ENCODE assay signal across 23 cellular contexts in genomic region chr3:43072361-43072760, GRCh38. TPM values are rescaled to one million over a fixed set of nuclear protein-coding genes. Genes with fewer than 3 reads are reported as not detected.
DNase-seq lines count a peak whose midpoint lies in the region; ATAC-seq and TF ChIP-seq lines count a peak whose summit lies in the region.
"Had no signal": no experiment of that assay in that cellular context is flagged by ENCODE, and none has a peak within 500 bp of the region (broad histone marks: within the 10 kb centered on the region; RNA-seq: fewer than 3 reads in every experiment).

No MANE protein-coding gene starts in this region.

- no peaks in the 10 kb centered on the region for H3K27me3 Mint-ChIP-seq in MCF 10A (ENCODE audit: insufficient read depth, unreplicated experiment)
- H3K27me3 Mint-ChIP-seq: CD4-positive, alpha-beta T cell had no signal

- H4K20me1 ChIP-seq in mammary epithelial cell (ENCODE audit: insufficient read depth, low read length) = no peaks in the 10 kb centered on the region
- H4K20me1 ChIP-seq: BLaER1 treated with 17β-estradiol and CSF1 and Interleukin-3, amounts not matched to agents 10 nM and 100 nM had no signal

- H3K36me3 Mint-ChIP-seq in MCF 10A (ENCODE audit: insufficient read depth, unreplicated experiment) = no peaks in the 10 kb centered on the region
- H3K36me3 Mint-ChIP-seq: CD14-positive monocyte had no signal

- no peak overlapping the region for H2AFZ ChIP-seq in mammary epithelial cell (ENCODE audit: low read depth, low read length)
- H2AFZ ChIP-seq: GM23248 had no signal

- in situ Hi-C loops in mammary epithelial cell (cut with MboI; ENCODE audit: low sequenced_read_pairs in 2 of 2) = no loop called here

- H3K4me1 ChIP-seq in mammary epithelial cell (ENCODE audit: insufficient read depth, low read length) = no peaks in the 10 kb centered on the region
- H3K4me1 ChIP-seq: A549; BE2C; BLaER1 treated with 17β-estradiol and CSF1 and Interleukin-3, amounts not matched to agents 10 nM and 100 nM had no signal

- H3K4me3 ChIP-seq in mammary epithelial cell (replicated peaks in 1 of 3; ENCODE audit: insufficient read depth in 1 of 3, low read depth in 2 of 3, low read length in 3 of 3) = no peak overlapping the region
- H3K4me3 ChIP-seq: A549; BLaER1 treated with 17β-estradiol and CSF1 and Interleukin-3, amounts not matched to agents 10 nM and 100 nM; GM12878; GM23248 had no signal

- no peak overlapping the region for H3K4me2 ChIP-seq in mammary epithelial cell (ENCODE audit: insufficient read depth, low read depth, low read length)
- H3K4me2 ChIP-seq: A549; BLaER1 treated with 17β-estradiol and CSF1 and Interleukin-3, amounts not matched to agents 10 nM and 100 nM had no signal

- WGBS in mammary epithelial cell (ENCODE audit: low coverage, missing lambda C conversion rate) = 86% methylated on average over 3 of the region's 4 CpGs

- dilution Hi-C loops in mammary epithelial cell (cut with HindIII; ENCODE audit: low sequenced_read_pairs) = no loop called here

- peak overlapping the region; percentile 6 for H3K27ac Mint-ChIP-seq in MCF 10A (ENCODE audit: low read depth, unreplicated experiment)
- H3K27ac Mint-ChIP-seq: CD4-positive, alpha-beta T cell had no signal

- POLR2A ChIA-PET in MCF 10A (lab: Yijun Ruan, JAX) = interaction anchor here (1.2 kb wide), 1 partner anchor 34 kb away, joined by 3 read pairs; no protein-coding TSS in a partner anchor

- H3K4me1 Mint-ChIP-seq in MCF 10A (ENCODE audit: insufficient read depth, unreplicated experiment) = peaks cover 7% of the 10 kb centered on the region
- H3K4me1 Mint-ChIP-seq: CD14-positive monocyte; CD8-positive, alpha-beta memory T cell had no signal

- TF ChIP-seq CTCF in MCF 10A (IDR thresholded peaks at IDR 0.05; ENCODE audit: unreplicated experiment) (no peak), mammary epithelial cell (conservative IDR thresholded peaks at IDR 0.05 in 1 of 2, IDR thresholded peaks at IDR 0.05 in 1 of 2; ENCODE audit: extremely low read depth in 1 of 2, insufficient read depth in 1 of 2, low read depth in 1 of 2, low read length in 2 of 2) (no peak)

- intact Hi-C loops in MCF 10A (cut with micrococcal nuclease) (no loop called here), mammary epithelial cell (cut with micrococcal nuclease) (no loop called here)

- H3K9me3 Mint-ChIP-seq in MCF 10A (ENCODE audit: unreplicated experiment) = no peaks in the 10 kb centered on the region
- H3K9me3 Mint-ChIP-seq: CD14-positive monocyte; CD4-positive, alpha-beta T cell; CD8-positive, alpha-beta memory T cell had no signal

- no peak overlapping the region for H3K9ac ChIP-seq in mammary epithelial cell (ENCODE audit: insufficient read depth, low read length)
- H3K9ac ChIP-seq: BLaER1 treated with 17β-estradiol and CSF1 and Interleukin-3, amounts not matched to agents 10 nM and 100 nM; GM23248 had no signal

- BruUV-seq in MCF 10A (replicated peaks; lab: Mats Ljungman, UMichigan) (no TSS peak), mammary epithelial cell (replicated peaks; lab: Mats Ljungman, UMichigan) (no TSS peak)

- H3K27ac ChIP-seq in mammary epithelial cell (ENCODE audit: insufficient read depth, low read depth, low read length) = no peak overlapping the region
- H3K27ac ChIP-seq: A549; BLaER1 treated with 17β-estradiol and CSF1 and Interleukin-3, amounts not matched to agents 10 nM and 100 nM; GM23248 had no signal

- no peaks in the 10 kb centered on the region for H3K9me3 ChIP-seq in mammary epithelial cell (replicated peaks; ENCODE audit: insufficient read depth, low read length)
- H3K9me3 ChIP-seq: A549, BE2C had no signal

- CTCF ChIA-PET in MCF 10A (lab: Yijun Ruan, JAX) = interaction anchor here (1.1 kb wide), 1 partner anchor 110 kb away, joined by 4 read pairs; no protein-coding TSS in a partner anchor
- CTCF ChIA-PET in mammary epithelial cell (lab: Charles Lee; ENCODE audit: low non-redundant PET) = no interaction called here

- ATAC-seq in left lobe of liver (no peak), HG03521 (IDR thresholded peaks at IDR 0.05; ENCODE audit: unreplicated experiment) (no peak)
- ATAC-seq: A549, GM12878 had no signal

- no peaks in the 10 kb centered on the region for H3K36me3 ChIP-seq in mammary epithelial cell (ENCODE audit: insufficient read depth, low read length)
- H3K36me3 ChIP-seq: BE2C had no signal

- no peaks in the 10 kb centered on the region for H3K79me2 ChIP-seq in mammary epithelial cell (ENCODE audit: insufficient read depth, low read length)

- H3K4me3 Mint-ChIP-seq in MCF 10A (ENCODE audit: unreplicated experiment) = no peak overlapping the region
- H3K4me3 Mint-ChIP-seq: CD14-positive monocyte; CD4-positive, alpha-beta T cell; CD8-positive, alpha-beta memory T cell had no signal

- DNase-seq in MCF 10A (ENCODE audit: unreplicated experiment) (no peak), mammary epithelial cell (no peak), left lobe of liver (ENCODE audit: low spot score) (peak; percentile 6), ureter (ENCODE audit: low spot score) (peak; percentile 13)
- DNase-seq in activated effector memory CD4-positive, alpha-beta T cell treated with Interleukin-2 at 50 U/mL for 16 hours = no peak
- DNase-seq: 8988T; ACHN; AML-193; BE2C; CD4-positive, alpha-beta T cell; CD8-positive, alpha-beta memory T cell; DMS 273 treated with DMSO at 0.1 percent for 48 hours; DMS79; EL; GDM1; GM23248; H7; HCEC 1CT had no signal

- H3K27me3 ChIP-seq in mammary epithelial cell (ENCODE audit: insufficient read depth, low read length) = no peaks in the 10 kb centered on the region
- H3K27me3 ChIP-seq: BE2C; BLaER1 treated with 17β-estradiol and CSF1 and Interleukin-3, amounts not matched to agents 10 nM and 100 nM had no signal

RNA-seq across cellular contexts. Expression of gene POMGNT2, which starts 33.5 kb away (rescaled TPM):
- total RNA-seq in MCF 10A (2022) (6.2 and 7.3 TPM in 2 replicates), mammary epithelial cell (10 to 100 TPM; 10.3 to 11.2 TPM), left lobe of liver (5.2 TPM), ureter (9.2 TPM)
- 23.4 TPM for polyA plus RNA-seq in mammary epithelial cell
- polyA minus RNA-seq in mammary epithelial cell = 22.4 TPM

Comparison
In these comparisons a context has a peak if more than half of its experiments do, and no peak if none do; other contexts are left out.
1. DNase-seq: peak in left lobe of liver (single experiment) and ureter (single experiment); none in MCF 10A (single experiment), mammary epithelial cell (single experiment) and activated effector memory CD4-positive, alpha-beta T cell treated with Interleukin-2 at 50 U/mL for 16 hours (single experiment).